ENCODE assay signal across 18 cellular contexts in genomic region chr10:43693602-43694001, GRCh38.
"Had no signal": no experiment of that assay in that cellular context is flagged by ENCODE, and none has a peak within 500 bp of the region (broad histone marks: within the 10 kb centered on the region; RNA-seq: fewer than 3 reads in every experiment).

No MANE protein-coding gene starts in this region.

- H3K36me3 ChIP-seq: thoracic aorta, upper lobe of right lung had no signal

- H3K4me1 ChIP-seq: parathyroid adenoma had no signal

- H3K27me3 ChIP-seq: upper lobe of right lung had no signal

- DNase-seq: activated CD4-positive, alpha-beta T cell treated with anti-CD3 and anti-CD28 coated beads, Interleukin-2, amount 50 U/mL, for 1 hour; activated CD4-positive, CD25-positive, alpha-beta regulatory T cell; activated CD8-positive, alpha-beta memory T cell treated with anti-CD3 and anti-CD28 coated beads, Interleukin-2, amount 50 U/mL, for 4 hours; activated naive CD4-positive, alpha-beta T cell treated with anti-CD3 and anti-CD28 coated beads for 36 hours; activated T-cell treated with anti-CD3 and anti-CD28 coated beads, Interleukin-2, amount 50 U/mL, for 4 hours; anterior cingulate cortex; endodermal cell; foreskin melanocyte; glutamatergic neuron; kidney; mesendoderm; naive thymus-derived CD4-positive, alpha-beta T cell; stimulated activated naive B cell treated with anti-CD40 and anti-IgM and Interleukin-4, amounts not matched to agents 10 μg/mL and 1 μg/mL and 100 μg/mL, for 72 hours; T-helper 1 cell; T1000 had no signal

- H3K9me3 ChIP-seq: thoracic aorta, upper lobe of right lung had no signal

- ATAC-seq: activated T-cell treated with anti-CD3 and anti-CD28 coated beads, Interleukin-2, amount 50 U/mL, for 4 hours; naive thymus-derived CD4-positive, alpha-beta T cell; stimulated activated naive B cell treated with anti-CD40 and anti-IgM and Interleukin-4, amounts not matched to agents 10 μg/mL and 1 μg/mL and 100 μg/mL, for 72 hours; upper lobe of right lung had no signal

- H3K4me3 ChIP-seq: thoracic aorta, upper lobe of right lung had no signal

- H3K27ac ChIP-seq: parathyroid adenoma, thoracic aorta, upper lobe of right lung had no signal
